In genomic region chr7:6691609-6692106, GRCh38 we compare ENCODE assay signal across 10 cellular contexts. TPM values are rescaled to one million over a fixed set of nuclear protein-coding genes. Genes with fewer than 3 reads are reported as not detected.
A peak's percentile ranks its signal among the peaks of the same experiment; 100 is the strongest.
DNase-seq lines count a peak whose midpoint lies in the region; ATAC-seq lines count a peak whose summit lies in the region.
"Had no signal": no experiment of that assay in that cellular context is flagged by ENCODE, and none has a peak within 500 bp of the region (broad histone marks: within the 10 kb centered on the region; RNA-seq: fewer than 3 reads in every experiment).

No MANE protein-coding gene starts in this region.

- H3K27ac ChIP-seq in muscle layer of duodenum (ENCODE audit: low read length) = no peak overlapping the region

- H3K4me3 ChIP-seq in muscle layer of duodenum (ENCODE audit: low read depth in 1 of 2, low read length in 2 of 2) = peak overlapping the region; percentile 24 to 52

- DNase-seq in EH (ENCODE audit: low read depth) (peak; percentile 20), KBM-7 (peak; percentile 34), dermis blood vessel endothelial cell (peak; percentile 28), NCI-H2107 (lab: John Stamatoyannopoulos, UW) (no peak), NCI-H2227 (lab: John Stamatoyannopoulos, UW; ENCODE audit: unreplicated experiment) (no peak)
- DNase-seq: activated CD4-positive, alpha-beta T cell treated with anti-CD3 and anti-CD28 coated beads, Interleukin-2, amount 50 U/mL, for 4 hours; NCI-H524 treated with DMSO at 0.1 percent for 48 hours; stimulated activated naive CD4-positive, alpha-beta T cell treated with Interleukin-2 at 50 U/mL for 16 hours had no signal

- H3K4me1 ChIP-seq in muscle layer of duodenum (ENCODE audit: control insufficient read depth in 1 of 2, insufficient read depth in 2 of 2, low read length in 2 of 2) = no peaks in the 10 kb centered on the region

- in situ Hi-C loops in KBM-7 (cut with MboI; ENCODE audit: low pct_unique_long_range_greater_than_20kb, low sequenced_read_pairs) = no loop called here

- H3K27me3 ChIP-seq in muscle layer of duodenum (ENCODE audit: low read depth, low read length) = no peaks in the 10 kb centered on the region

- ATAC-seq in HG02938 (IDR thresholded peaks at IDR 0.05; ENCODE audit: unreplicated experiment) = no peak

- H3K36me3 ChIP-seq in muscle layer of duodenum (ENCODE audit: control insufficient read depth in 1 of 2, insufficient read depth in 2 of 2, low read length in 2 of 2) = peaks cover 78 to 100% of the 10 kb centered on the region in 2 donors

- peaks cover 88 to 99% of the 10 kb centered on the region in 2 donors for H3K9me3 ChIP-seq in muscle layer of duodenum (ENCODE audit: control insufficient read depth in 1 of 2, low read length in 2 of 2)

RNA-seq across cellular contexts. Expression of gene ZNF12, which starts 15.1 kb away (rescaled TPM):
- 16.8 and 18.7 TPM in 2 replicates for total RNA-seq in dermis blood vessel endothelial cell

RNA-seq across cellular contexts. Expression of gene ZNF316, which starts 54.5 kb away (rescaled TPM):
- 18.4 and 25.9 TPM in 2 replicates for total RNA-seq in dermis blood vessel endothelial cell

Comparison
In these comparisons a context has a peak if more than half of its experiments do, and no peak if none do; other contexts are left out.
1. DNase-seq: peak in EH (single experiment), KBM-7 (single experiment) and dermis blood vessel endothelial cell (single experiment); none in NCI-H2107 (single experiment) and NCI-H2227 (single experiment).